ENCODE assay signal across 16 cellular contexts in the genomic region with DNA sequence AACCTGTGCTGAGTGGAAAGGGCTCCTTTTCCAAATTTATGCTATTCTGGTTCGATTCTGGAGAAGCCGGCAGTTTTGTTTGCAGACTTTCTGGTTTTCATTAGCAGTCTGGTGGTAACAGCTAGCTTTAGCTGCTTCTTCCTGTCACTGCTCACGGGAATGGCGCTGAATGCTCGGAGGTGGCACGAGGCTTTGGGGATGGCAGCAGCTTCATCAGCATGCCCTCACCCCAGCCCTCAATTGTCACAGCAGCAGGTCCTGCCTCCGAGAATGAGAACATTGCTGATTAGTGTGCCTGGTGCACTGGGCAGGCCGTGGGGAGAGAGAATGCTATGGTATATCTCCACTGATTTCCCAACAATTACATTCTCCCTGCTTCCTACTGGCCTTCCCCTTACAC.
"Had no signal": no experiment of that assay in that cellular context is flagged by ENCODE, and none has a peak within 500 bp of the region (broad histone marks: within the 10 kb centered on the region; RNA-seq: fewer than 3 reads in every experiment).

No MANE protein-coding gene starts in this region.

- H3K27ac ChIP-seq: colonic mucosa, parathyroid adenoma, transverse colon had no signal

- H3K4me1 ChIP-seq: colonic mucosa, parathyroid adenoma had no signal

- H3K4me3 ChIP-seq: colonic mucosa, transverse colon had no signal

- H3K4me1 Mint-ChIP-seq: activated B cell treated with CpG ODN at 0.5 μM for 24 hours; activated CD4-positive, alpha-beta T cell treated with anti-CD3 and anti-CD28 coated beads, Interleukin-2, amount 10 ng/mL, durations not matched to agents 24 days and 14 days; immature natural killer cell; stimulated activated effector memory CD8-positive, alpha-beta T cell treated with anti-CD3 and anti-CD28 coated beads, Interleukin-12 subunit alpha, Interleukin-12 subunit beta, amount 100 ng/mL, for 72 hours had no signal

- H3K9me3 ChIP-seq: colonic mucosa, transverse colon had no signal

- H3K9me3 Mint-ChIP-seq: activated B cell treated with CpG ODN at 0.5 μM for 24 hours; activated CD4-positive, alpha-beta T cell treated with anti-CD3 and anti-CD28 coated beads, Interleukin-2, amount 10 ng/mL, durations not matched to agents 24 days and 14 days; activated naive CD4-positive, alpha-beta T cell treated with anti-CD3 and anti-CD28 coated beads for 36 hours; activated T-helper 1 cell treated with anti-CD3 and anti-CD28 coated beads, Interleukin-12 subunit alpha, Interleukin-12 subunit beta, Interleukin-2, Interleukin-4 antibody, amounts not matched to agents 30 ng/mL and 10 ng/mL and 1 ng/mL, durations not matched to agents 14 hours and 24 hours and 36 hours; immature natural killer cell; memory B cell; stimulated activated effector memory CD8-positive, alpha-beta T cell treated with anti-CD3 and anti-CD28 coated beads, Interleukin-12 subunit alpha, Interleukin-12 subunit beta, amount 100 ng/mL, for 72 hours; T-helper 1 cell treated with Interleukin-12 subunit alpha and Interleukin-12 subunit beta and Interleukin-4 antibody, amounts not matched to agents 30 μg/mL and 1 μg/mL, for 36 hours had no signal

- H3K36me3 Mint-ChIP-seq: immature natural killer cell; stimulated activated effector memory CD8-positive, alpha-beta T cell treated with anti-CD3 and anti-CD28 coated beads, Interleukin-12 subunit alpha, Interleukin-12 subunit beta, amount 100 ng/mL, for 72 hours had no signal

- H3K27me3 Mint-ChIP-seq: activated B cell treated with CpG ODN at 0.5 μM for 24 hours, memory B cell had no signal

- ATAC-seq: left colon; stimulated activated effector memory CD8-positive, alpha-beta T cell treated with anti-CD3 and anti-CD28 coated beads, Interleukin-12 subunit alpha, Interleukin-12 subunit beta, amount 100 ng/mL, for 72 hours had no signal

- H3K27ac Mint-ChIP-seq: activated B cell treated with CpG ODN at 0.5 μM for 24 hours; activated naive CD4-positive, alpha-beta T cell treated with anti-CD3 and anti-CD28 coated beads for 36 hours; activated T-helper 1 cell treated with anti-CD3 and anti-CD28 coated beads, Interleukin-12 subunit alpha, Interleukin-12 subunit beta, Interleukin-2, Interleukin-4 antibody, amounts not matched to agents 30 ng/mL and 10 ng/mL and 1 ng/mL, durations not matched to agents 14 hours and 24 hours and 36 hours; immature natural killer cell; memory B cell; stimulated activated effector memory CD8-positive, alpha-beta T cell treated with anti-CD3 and anti-CD28 coated beads, Interleukin-12 subunit alpha, Interleukin-12 subunit beta, amount 100 ng/mL, for 72 hours; T-helper 1 cell treated with Interleukin-12 subunit alpha and Interleukin-12 subunit beta and Interleukin-4 antibody, amounts not matched to agents 30 μg/mL and 1 μg/mL, for 36 hours had no signal

- H3K27me3 ChIP-seq: colonic mucosa, transverse colon had no signal

- H3K36me3 ChIP-seq: colonic mucosa, transverse colon had no signal

- DNase-seq: activated B cell treated with CpG ODN at 0.5 μM for 24 hours; activated CD4-positive, alpha-beta T cell treated with anti-CD3 and anti-CD28 coated beads, Interleukin-2, amount 10 ng/mL, durations not matched to agents 24 days and 14 days; activated naive CD4-positive, alpha-beta T cell treated with anti-CD3 and anti-CD28 coated beads for 36 hours; caudate nucleus; colonic mucosa; effector CD4-positive, alpha-beta T cell; erythroblast; immature natural killer cell; left colon; small intestine; transverse colon had no signal

- H3K4me3 Mint-ChIP-seq: activated B cell treated with CpG ODN at 0.5 μM for 24 hours; activated CD4-positive, alpha-beta T cell treated with anti-CD3 and anti-CD28 coated beads, Interleukin-2, amount 10 ng/mL, durations not matched to agents 24 days and 14 days; activated naive CD4-positive, alpha-beta T cell treated with anti-CD3 and anti-CD28 coated beads for 36 hours; activated T-helper 1 cell treated with anti-CD3 and anti-CD28 coated beads, Interleukin-12 subunit alpha, Interleukin-12 subunit beta, Interleukin-2, Interleukin-4 antibody, amounts not matched to agents 30 ng/mL and 10 ng/mL and 1 ng/mL, durations not matched to agents 14 hours and 24 hours and 36 hours; immature natural killer cell; memory B cell; stimulated activated effector memory CD8-positive, alpha-beta T cell treated with anti-CD3 and anti-CD28 coated beads, Interleukin-12 subunit alpha, Interleukin-12 subunit beta, amount 100 ng/mL, for 72 hours; T-helper 1 cell treated with Interleukin-12 subunit alpha and Interleukin-12 subunit beta and Interleukin-4 antibody, amounts not matched to agents 30 μg/mL and 1 μg/mL, for 36 hours had no signal
